9 cellular contexts compared by ENCODE assay signal in genomic region chr7:2520808-2521146, GRCh38. TPM values are rescaled to one million over a fixed set of nuclear protein-coding genes. Genes with fewer than 3 reads are reported as not detected.
DNase-seq lines count a peak whose midpoint lies in the region; ATAC-seq and TF ChIP-seq lines count a peak whose summit lies in the region.
"Had no signal": no experiment of that assay in that cellular context is flagged by ENCODE, and none has a peak within 500 bp of the region (broad histone marks: within the 10 kb centered on the region; RNA-seq: fewer than 3 reads in every experiment).

No MANE protein-coding gene starts in this region.

- no peak overlapping the region for H3K23ac ChIP-seq in mesenchymal stem cell (ENCODE audit: low read length in 2 of 2)

- WGBS in mesenchymal stem cell = 34% methylated on average over 6 of the region's 7 CpGs
- 34% methylated on average over 7 of the region's 7 CpGs for WGBS in urinary bladder

- H3K18ac ChIP-seq in mesenchymal stem cell (ENCODE audit: low read depth in 1 of 2, low read length in 2 of 2) = no peak overlapping the region

- no peak overlapping the region for H3K14ac ChIP-seq in mesenchymal stem cell (ENCODE audit: low read length in 2 of 2)

- ATAC-seq in Right ventricle myocardium inferior (no peak), GM18519 (IDR thresholded peaks at IDR 0.05; ENCODE audit: low FRiP score, unreplicated experiment) (no peak)

- no peak overlapping the region for H2BK12ac ChIP-seq in mesenchymal stem cell (ENCODE audit: low read length in 2 of 2)

- peaks cover 8% of the 10 kb centered on the region for H3K36me3 ChIP-seq in left ventricle myocardium inferior
- no peaks in the 10 kb centered on the region for H3K36me3 ChIP-seq in ascending aorta
- H3K36me3 ChIP-seq in mesenchymal stem cell (ENCODE audit: control insufficient read depth in 1 of 2, insufficient read depth in 2 of 2, low read depth in 1 of 2, low read length in 2 of 2) = peaks cover 0 to 44% of the 10 kb centered on the region in 2 experiments
- no peaks in the 10 kb centered on the region for H3K36me3 ChIP-seq in urinary bladder (ENCODE audit: insufficient read depth)

- no peaks in the 10 kb centered on the region for H3K9me3 ChIP-seq in left ventricle myocardium inferior (replicated peaks)
- H3K9me3 ChIP-seq in ascending aorta = no peaks in the 10 kb centered on the region
- H3K9me3 ChIP-seq in mesenchymal stem cell (ENCODE audit: control insufficient read depth, low read length) = no peaks in the 10 kb centered on the region

- peak overlapping the region; percentile 90 for H3K4me2 ChIP-seq in mesenchymal stem cell (ENCODE audit: low read length, poor library complexity, severe bottlenecking)

- H3K9ac ChIP-seq in mesenchymal stem cell (ENCODE audit: low read length) = no peak overlapping the region

- H3K27ac ChIP-seq in left ventricle myocardium inferior (replicated peaks) (peak overlapping the region; percentile 91), ascending aorta (no peak overlapping the region), mesenchymal stem cell (ENCODE audit: low read length, poor library complexity, severe bottlenecking) (peak overlapping the region; percentile 31), urinary bladder (ENCODE audit: low read depth) (no peak overlapping the region)

- no peak overlapping the region for H2BK5ac ChIP-seq in mesenchymal stem cell (ENCODE audit: low read depth, low read length, poor library complexity, severe bottlenecking)

- H2AK5ac ChIP-seq in mesenchymal stem cell (ENCODE audit: low read length, severe bottlenecking) = no peak overlapping the region

- H3K27me3 ChIP-seq in left ventricle myocardium inferior (ENCODE audit: low read depth) = peaks cover 57% of the 10 kb centered on the region
- peaks cover 26% of the 10 kb centered on the region for H3K27me3 ChIP-seq in ascending aorta
- H3K27me3 ChIP-seq in mesenchymal stem cell (ENCODE audit: control insufficient read depth in 1 of 2, insufficient read depth in 1 of 2, low read length in 2 of 2) = no peaks in the 10 kb centered on the region

- H3K4me1 ChIP-seq in left ventricle myocardium inferior (peaks cover 71% of the 10 kb centered on the region), ascending aorta (peaks cover 6 to 26% of the 10 kb centered on the region in 2 donors), mesenchymal stem cell (ENCODE audit: control insufficient read depth, insufficient read depth, low read depth, low read length) (peaks cover 70% of the 10 kb centered on the region), urinary bladder (ENCODE audit: insufficient read depth) (no peaks in the 10 kb centered on the region)

- H2BK120ac ChIP-seq in mesenchymal stem cell (ENCODE audit: low read depth, low read length) = no peak overlapping the region

- intact Hi-C loops in left ventricle myocardium inferior (cut with micrococcal nuclease) = no loop called here
- intact Hi-C loops in Right ventricle myocardium inferior (cut with DNase I) = loop anchor here (5.0 kb wide), 1 partner anchor 43 kb away; the partner anchor contains the start of gene GRIFIN
- intact Hi-C loops in ascending aorta (cut with DNase I) = no loop called here

- H2AFZ ChIP-seq in mesenchymal stem cell (ENCODE audit: low read depth, low read length) = no peak overlapping the region

- H4K91ac ChIP-seq in mesenchymal stem cell (ENCODE audit: low read length) = no peak overlapping the region

- no peak for TF ChIP-seq CTCF in left ventricle myocardium inferior (IDR thresholded peaks at IDR 0.05; ENCODE audit: borderline replicate concordance)
- no peak for TF ChIP-seq CTCF in ascending aorta (IDR thresholded peaks at IDR 0.05)

- H4K8ac ChIP-seq in mesenchymal stem cell (ENCODE audit: low read length) = no peak overlapping the region

- DNase-seq in left ventricle myocardium inferior (no peak), Right ventricle myocardium inferior (ENCODE audit: missing footprints) (no peak), ascending aorta (ENCODE audit: low spot score in 2 of 2) (no peak), mesenchymal stem cell (no peak), HPDE6-E6E7 (ENCODE audit: extremely low spot score) (no peak)
- no peak for DNase-seq in stimulated activated CD4-positive, alpha-beta T cell treated with anti-CD3 and anti-CD28 coated beads, Interleukin-12 subunit alpha, Interleukin-12 subunit beta, amount 100 ng/mL, for 4 hours
- DNase-seq: NCI-H524 treated with DMSO at 0.1 percent for 48 hours had no signal

- H2BK15ac ChIP-seq in mesenchymal stem cell (ENCODE audit: low read depth, poor library complexity, severe bottlenecking) = no peak overlapping the region

- peak overlapping the region; percentile 73 for H3K4me3 ChIP-seq in left ventricle myocardium inferior
- H3K4me3 ChIP-seq in ascending aorta = peak overlapping the region; percentile 53 to 74
- peak overlapping the region; percentile 59 to 79 for H3K4me3 ChIP-seq in mesenchymal stem cell (ENCODE audit: insufficient read depth in 1 of 2, low read depth in 1 of 2, low read length in 2 of 2)
- peak overlapping the region; percentile 58 for H3K4me3 ChIP-seq in urinary bladder (ENCODE audit: low read depth, low read length)

- H3K4ac ChIP-seq in mesenchymal stem cell (ENCODE audit: low read depth in 1 of 2, low read length in 2 of 2) = no peak overlapping the region

- H3K79me1 ChIP-seq in mesenchymal stem cell (replicated peaks; ENCODE audit: low read length, poor library complexity, severe bottlenecking) = no peaks in the 10 kb centered on the region

RNA-seq across cellular contexts. Expression of gene LFNG, which starts 1.2 kb away (rescaled TPM):
- total RNA-seq in left ventricle myocardium inferior = 5.2 TPM
- 6.5 TPM for total RNA-seq in Right ventricle myocardium inferior
- 102 TPM for total RNA-seq in ascending aorta
- polyA plus RNA-seq in mesenchymal stem cell (2013, experiment 1 of 2) = 0.22 TPM
- polyA plus RNA-seq in mesenchymal stem cell (2013, experiment 2 of 2) = 0.21 TPM
- 16.8 TPM for total RNA-seq in urinary bladder
- 10.7 TPM for polyA plus RNA-seq in urinary bladder

RNA-seq across cellular contexts. Expression of gene BRAT1, which starts 34.5 kb away (rescaled TPM):
- 13.7 TPM for total RNA-seq in left ventricle myocardium inferior
- 14.8 TPM for total RNA-seq in Right ventricle myocardium inferior
- total RNA-seq in ascending aorta = 84.0 TPM
- polyA plus RNA-seq in mesenchymal stem cell (2013, experiment 1 of 2) = 10.5 TPM
- polyA plus RNA-seq in mesenchymal stem cell (2013, experiment 2 of 2) = 10.6 TPM
- 18.2 TPM for total RNA-seq in urinary bladder
- 30.9 TPM for polyA plus RNA-seq in urinary bladder

RNA-seq across cellular contexts. Expression of gene IQCE, which starts 38.0 kb away (rescaled TPM):
- total RNA-seq in left ventricle myocardium inferior = 11.5 TPM
- total RNA-seq in Right ventricle myocardium inferior = 11.5 TPM
- total RNA-seq in ascending aorta = 11.4 TPM
- polyA plus RNA-seq in mesenchymal stem cell (2013, experiment 1 of 2) = 10.2 TPM
- 10.0 TPM for polyA plus RNA-seq in mesenchymal stem cell (2013, experiment 2 of 2)
- total RNA-seq in urinary bladder = 9.3 TPM
- 8.9 TPM for polyA plus RNA-seq in urinary bladder

RNA-seq across cellular contexts. Expression of gene GRIFIN, which starts 44.6 kb away (rescaled TPM):
- total RNA-seq in left ventricle myocardium inferior (not detected), Right ventricle myocardium inferior (not detected), ascending aorta (not detected), urinary bladder (not detected)
- polyA plus RNA-seq in mesenchymal stem cell (2013, experiment 1 of 2) = not detected
- not detected for polyA plus RNA-seq in mesenchymal stem cell (2013, experiment 2 of 2)
- not detected for polyA plus RNA-seq in urinary bladder

Comparison
In these comparisons a context has a peak if more than half of its experiments do, and no peak if none do; other contexts are left out.
1. H3K27ac ChIP-seq: peak in left ventricle myocardium inferior (single experiment) and mesenchymal stem cell (single experiment); none in ascending aorta (0 of 2) and urinary bladder (single experiment).
2. Peak in every context shown above with its lines, with median percentiles within 50 percentile points of each other: H3K4me3 ChIP-seq.